In the genomic region with DNA sequence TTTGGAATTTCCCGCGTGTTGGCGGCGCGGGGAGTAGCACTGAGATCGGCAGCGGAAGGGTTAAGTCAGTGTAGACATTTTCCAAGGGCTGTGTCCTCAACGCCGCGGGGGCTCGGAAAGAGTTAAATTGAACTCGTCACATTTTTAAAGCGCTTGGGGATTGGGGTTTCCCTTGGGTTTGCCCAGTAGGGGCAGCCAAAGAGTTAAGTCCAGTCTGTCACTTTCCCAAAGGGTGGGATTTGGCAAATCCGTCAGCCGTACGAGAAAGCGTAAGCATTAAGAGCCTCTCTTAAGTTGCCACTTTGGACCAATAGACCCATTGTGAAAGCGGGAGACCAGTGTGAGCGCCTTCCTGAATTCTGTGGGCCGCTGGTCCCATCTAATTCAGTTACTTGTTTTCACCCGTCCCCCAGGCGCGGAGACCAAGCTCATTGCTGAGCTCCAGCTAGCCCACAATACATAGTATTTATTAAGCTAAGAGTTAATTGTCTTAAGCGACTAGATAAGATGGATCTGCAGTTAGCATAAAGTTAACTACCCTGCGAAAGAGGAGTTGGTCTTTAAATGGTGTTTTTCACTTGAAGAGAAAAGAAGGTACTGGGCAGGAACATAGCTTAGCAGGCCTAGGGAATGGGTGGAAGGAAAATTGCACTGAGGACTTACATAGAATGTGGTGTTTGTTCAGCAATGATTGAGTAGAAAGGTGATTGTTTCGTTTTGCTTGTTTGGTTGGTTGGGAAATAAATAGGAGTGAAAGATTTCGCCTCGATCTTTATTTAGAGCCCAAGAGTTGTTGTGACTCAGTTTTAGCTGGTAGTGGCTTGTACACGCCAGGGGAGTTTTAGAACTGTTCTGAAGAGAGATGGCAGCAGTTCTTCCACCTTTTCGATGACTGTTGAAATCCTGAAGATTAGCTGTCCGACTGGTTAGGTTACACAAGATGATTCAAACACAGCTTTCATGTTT, we compare ENCODE assay signal across 8 cellular contexts. TPM values are rescaled to one million over a fixed set of nuclear protein-coding genes. Genes with fewer than 3 reads are reported as not detected.
A peak's percentile ranks its signal among the peaks of the same experiment; 100 is the strongest.
DNase-seq lines count a peak whose midpoint lies in the region; ATAC-seq and TF ChIP-seq lines count a peak whose summit lies in the region.

No MANE protein-coding gene starts in this region.

- H3K4me1 ChIP-seq in smooth muscle cell (ENCODE audit: low read depth), result peaks cover 14% of the 10 kb centered on the region

- peak overlapping the region; percentile 81 for H3K27ac ChIP-seq in caudate nucleus (ENCODE audit: low read depth, low read length)
- H3K27ac ChIP-seq in smooth muscle cell (ENCODE audit: low read depth), result peak overlapping the region; percentile 93

- H3K36me3 Mint-ChIP-seq in T-helper 1 cell treated with Interleukin-12 subunit alpha and Interleukin-12 subunit beta and Interleukin-4 antibody, amounts not matched to agents 30 μg/mL and 1 μg/mL, for 36 hours (ENCODE audit: low read depth), result peaks cover 8% of the 10 kb centered on the region

- DNase-seq in AML-193 (lab: John Stamatoyannopoulos, UW) (peak; percentile 45 to 62), caudate nucleus (lab: John Stamatoyannopoulos, UW) (peak in 36 of 61 donors; percentile 2 to 57 (median 22)), inferior parietal cortex (ENCODE audit: extremely low spot score) (peak; percentile 55), smooth muscle cell (lab: John Stamatoyannopoulos, UW; ENCODE audit: unreplicated experiment) (peak; percentile 34), GDM1 (lab: John Stamatoyannopoulos, UW) (no peak)

- H3K9ac ChIP-seq in smooth muscle cell (ENCODE audit: low read depth), result peak overlapping the region; percentile 99

- H3K9me3 ChIP-seq in smooth muscle cell (replicated peaks; ENCODE audit: low read depth), result no peaks in the 10 kb centered on the region

- peak overlapping the region; percentile 90 for H3K27ac Mint-ChIP-seq in T-helper 1 cell treated with Interleukin-12 subunit alpha and Interleukin-12 subunit beta and Interleukin-4 antibody, amounts not matched to agents 30 μg/mL and 1 μg/mL, for 36 hours

- H3F3A ChIP-seq in smooth muscle cell (ENCODE audit: low read depth), result peaks cover 9% of the 10 kb centered on the region

- ATAC-seq in GM19023 (IDR thresholded peaks at IDR 0.05; ENCODE audit: unreplicated experiment) (peak; percentile 29), HG03439 (IDR thresholded peaks at IDR 0.05; ENCODE audit: unreplicated experiment) (peak; percentile 22)

- H3K79me2 ChIP-seq in smooth muscle cell (ENCODE audit: low read depth), result peaks cover 59% of the 10 kb centered on the region

- H3K4me1 Mint-ChIP-seq in T-helper 1 cell treated with Interleukin-12 subunit alpha and Interleukin-12 subunit beta and Interleukin-4 antibody, amounts not matched to agents 30 μg/mL and 1 μg/mL, for 36 hours (ENCODE audit: low read depth), result peaks cover 23% of the 10 kb centered on the region

- no peaks in the 10 kb centered on the region for H3K9me3 Mint-ChIP-seq in T-helper 1 cell treated with Interleukin-12 subunit alpha and Interleukin-12 subunit beta and Interleukin-4 antibody, amounts not matched to agents 30 μg/mL and 1 μg/mL, for 36 hours

- peak overlapping the region; percentile 90 for H3K4me3 ChIP-seq in smooth muscle cell

- no peaks in the 10 kb centered on the region for H3K27me3 Mint-ChIP-seq in T-helper 1 cell treated with Interleukin-12 subunit alpha and Interleukin-12 subunit beta and Interleukin-4 antibody, amounts not matched to agents 30 μg/mL and 1 μg/mL, for 36 hours (ENCODE audit: low read depth)

- H3K27me3 ChIP-seq in smooth muscle cell (ENCODE audit: low read depth), result no peaks in the 10 kb centered on the region

- WGBS in smooth muscle cell (ENCODE audit: low lambda C conversion rate), result 9% methylated on average over 31 of the region's 31 CpGs

- TF ChIP-seq CTCF in smooth muscle cell (IDR thresholded peaks at IDR 0.05; ENCODE audit: borderline replicate concordance, insufficient read depth, poor library complexity, severe bottlenecking), result no peak

- no peak overlapping the region for H2AFZ ChIP-seq in smooth muscle cell (ENCODE audit: low read depth)

- H3K4me2 ChIP-seq in smooth muscle cell, result peak overlapping the region; percentile 93

- peak overlapping the region; percentile 92 for H3K4me3 Mint-ChIP-seq in T-helper 1 cell treated with Interleukin-12 subunit alpha and Interleukin-12 subunit beta and Interleukin-4 antibody, amounts not matched to agents 30 μg/mL and 1 μg/mL, for 36 hours

- peaks cover 52% of the 10 kb centered on the region for H4K20me1 ChIP-seq in smooth muscle cell (ENCODE audit: low read depth)

- no peaks in the 10 kb centered on the region for H3K36me3 ChIP-seq in smooth muscle cell (ENCODE audit: low read depth)

RNA-seq across cellular contexts. Expression of gene ARL8B, which starts 0.9 kb away (rescaled TPM):
- total RNA-seq in smooth muscle cell, result 83.8 and 95.0 TPM in 2 replicates
- 33.6 and 42.2 TPM in 2 replicates for polyA plus RNA-seq in smooth muscle cell
